Comparison of ENCODE assay signal across 8 cellular contexts in genomic region chr19:58097349-58097748, GRCh38. TPM values are rescaled to one million over a fixed set of nuclear protein-coding genes. Genes with fewer than 3 reads are reported as not detected.
A peak's percentile ranks its signal among the peaks of the same experiment; 100 is the strongest.
DNase-seq lines count a peak whose midpoint lies in the region; ATAC-seq and TF ChIP-seq lines count a peak whose summit lies in the region.

No MANE protein-coding gene starts in this region.

- no peak overlapping the region for H3K27ac Mint-ChIP-seq in Calu3 (ENCODE audit: unreplicated experiment)

- no peak for DNase-seq in Calu3
- DNase-seq in retinal pigment epithelial cell (ENCODE audit: low read depth), result no peak
- no peak for DNase-seq in NCI-H2081 treated with DMSO at 0.1 percent for 48 hours (lab: John Stamatoyannopoulos, UW)
- DNase-seq in HPDE6-E6E7 (ENCODE audit: extremely low spot score), result no peak
- DNase-seq in erythroblast (lab: John Stamatoyannopoulos, UW), result no peak

- H3K9me3 ChIP-seq in gastroesophageal sphincter, result peaks cover 0 to 59% (median 0%) of the 10 kb centered on the region in 3 donors

- no peaks in the 10 kb centered on the region for H3K27me3 Mint-ChIP-seq in Calu3 (ENCODE audit: unreplicated experiment)

- H3K4me1 Mint-ChIP-seq in Calu3 (ENCODE audit: low read depth, unreplicated experiment), result peaks cover 11% of the 10 kb centered on the region

- ATAC-seq in gastroesophageal sphincter, result no peak
- ATAC-seq in GM21447 (IDR thresholded peaks at IDR 0.05; ENCODE audit: unreplicated experiment), result no peak

- peak overlapping the region; percentile 76 to 86 for H3K4me3 ChIP-seq in gastroesophageal sphincter
- peak overlapping the region; percentile 88 for H3K4me3 ChIP-seq in retinal pigment epithelial cell (ENCODE audit: low read length)

- BruUV-seq in Calu3 (replicated peaks; lab: Mats Ljungman, UMichigan), result no TSS peak

- WGBS in gastroesophageal sphincter (ENCODE audit: low coverage in 1 of 2), 2 donors, result 17 to 20% methylated on average over 3 to 8 of the region's 8 CpGs

- H3K9me3 Mint-ChIP-seq in Calu3 (ENCODE audit: low read depth, unreplicated experiment), result peaks cover 15% of the 10 kb centered on the region

- peak overlapping the region; percentile 72; the same call in 1 of the 2 replicates for H3K27ac ChIP-seq in VCaP
- H3K27ac ChIP-seq in gastroesophageal sphincter, result peak overlapping the region in 3 of 4 donors; percentile 94 to 96 (median 94)

- H3K4me3 Mint-ChIP-seq in Calu3 (ENCODE audit: low read depth, unreplicated experiment), result peak overlapping the region; percentile 79

- TF ChIP-seq CTCF in Calu3 (IDR thresholded peaks at IDR 0.05; ENCODE audit: unreplicated experiment) (no peak), VCaP (conservative IDR thresholded peaks at IDR 0.05) (no peak), gastroesophageal sphincter (IDR thresholded peaks at IDR 0.05) (no peak), retinal pigment epithelial cell (conservative IDR thresholded peaks at IDR 0.05; ENCODE audit: low read depth, low read length) (no peak)

- H3K36me3 ChIP-seq in gastroesophageal sphincter, result peaks cover 0 to 32% of the 10 kb centered on the region in 2 donors

- no peak for TF ChIP-seq EP300 in gastroesophageal sphincter (IDR thresholded peaks at IDR 0.05)

- CTCF ChIA-PET in Calu3 (lab: Charles Lee), result no interaction called here

- intact Hi-C loops in Calu3 (cut with micrococcal nuclease; ENCODE audit: unreplicated experiment), result no loop called here

- TF ChIP-seq POLR2A in gastroesophageal sphincter (IDR thresholded peaks at IDR 0.05), result no peak
- no peak for TF ChIP-seq POLR2A in erythroblast (IDR thresholded peaks at IDR 0.05; ENCODE audit: low read length)

- H3K27me3 ChIP-seq in gastroesophageal sphincter, result no peaks in the 10 kb centered on the region

- H3K36me3 Mint-ChIP-seq in Calu3 (ENCODE audit: insufficient read depth, unreplicated experiment), result peaks cover 36% of the 10 kb centered on the region

- H3K4me1 ChIP-seq in gastroesophageal sphincter, result peaks cover 0 to 36% (median 8%) of the 10 kb centered on the region in 3 donors

RNA-seq across cellular contexts. Expression of gene ZSCAN18, which starts 0.7 kb away (rescaled TPM):
- total RNA-seq in Calu3 (2022) (45.3 and 45.8 TPM in 2 replicates), gastroesophageal sphincter (100 to 1,000 TPM in 3 of 4 donors, 10 to 100 TPM in 1; 82.4 to 144 (median 123) TPM)

RNA-seq across cellular contexts. Expression of gene ZNF135, which starts 38.3 kb away (rescaled TPM):
- total RNA-seq in Calu3 (2022) (not detected in 2 replicates), gastroesophageal sphincter (1 to 10 TPM; 5.8 to 9.0 (median 7.5) TPM)

RNA-seq across cellular contexts. Expression of gene ZNF329, which starts 53.2 kb away (rescaled TPM):
- total RNA-seq in Calu3 (2022) (9.5 and 11.2 TPM in 2 replicates), gastroesophageal sphincter (10 to 100 TPM in 2 of 4 donors, 1 to 10 TPM in 2; 8.4 to 14.8 (median 11.7) TPM)
